16 cellular contexts compared by ENCODE assay signal in the genomic region with DNA sequence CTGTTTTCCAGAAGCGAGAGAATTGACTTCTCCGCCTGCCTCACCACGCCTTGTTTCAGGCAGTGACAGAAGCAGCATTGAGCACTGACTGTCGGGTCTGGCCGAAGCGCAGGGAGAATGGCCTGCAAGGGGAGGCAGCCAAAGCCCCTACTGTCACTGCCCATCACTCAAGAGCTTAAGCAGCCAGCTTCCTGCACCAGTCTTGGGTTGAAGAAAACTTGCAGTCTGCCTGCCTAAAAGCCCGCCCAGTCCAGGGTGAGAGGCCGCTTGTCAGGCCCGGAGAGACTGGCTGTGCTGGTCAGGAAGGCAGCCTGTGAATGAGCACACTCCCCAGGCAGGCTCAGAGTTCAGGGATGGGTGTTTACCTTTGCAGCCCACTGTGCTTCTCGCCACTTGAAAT.
DNase-seq lines count a peak whose midpoint lies in the region; ATAC-seq, FAIRE-seq and TF ChIP-seq lines count a peak whose summit lies in the region.
"Had no signal": no experiment of that assay in that cellular context is flagged by ENCODE, and none has a peak within 500 bp of the region (broad histone marks: within the 10 kb centered on the region; RNA-seq: fewer than 3 reads in every experiment).

No MANE protein-coding gene starts in this region.

- intact Hi-C loops in K562 (cut with micrococcal nuclease), result no loop called here

- H3K27ac ChIP-seq in H9 (ENCODE audit: insufficient read length, low read depth, low read length), result no peak overlapping the region
- no peak overlapping the region for H3K27ac ChIP-seq in K562 (ENCODE audit: extremely low read depth, low read depth, low read length)
- no peak overlapping the region for H3K27ac ChIP-seq in SJCRH30
- H3K27ac ChIP-seq: Peyer's patch had no signal

- BruUV-seq in K562 (replicated peaks; lab: Mats Ljungman, UMichigan), result no TSS peak

- TF ChIP-seq CTCF in H9 (conservative IDR thresholded peaks at IDR 0.05) (no peak), K562 (IDR thresholded peaks at IDR 0.05 in 2 of 3, conservative IDR thresholded peaks at IDR 0.05 in 1 of 3; ENCODE audit: insufficient read depth in 2 of 3, low read depth in 1 of 3, low read length in 3 of 3) (no peak), osteocyte (IDR thresholded peaks at IDR 0.05) (no peak)

- no peak overlapping the region for H2BK20ac ChIP-seq in H9 (ENCODE audit: low read depth, low read length, poor library complexity, severe bottlenecking)

- H4K91ac ChIP-seq in H9 (ENCODE audit: insufficient read length, low read depth, low read length), result no peak overlapping the region

- H3K27me3 ChIP-seq in H9 (ENCODE audit: insufficient read depth, low read length) (no peaks in the 10 kb centered on the region; the same call in 1 of the 2 replicates), K562 (ENCODE audit: control insufficient read depth in 2 of 2, insufficient read depth in 2 of 2, low read length in 2 of 2) (peaks cover 13 to 50% of the 10 kb centered on the region in 2 experiments), SJCRH30 (no peaks in the 10 kb centered on the region)
- H3K27me3 ChIP-seq: Peyer's patch had no signal

- H2AFZ ChIP-seq in H9 (ENCODE audit: low read length) (no peak overlapping the region), K562 (ENCODE audit: low read depth, low read length) (peak overlapping the region; percentile 20; the same call in 1 of the 2 replicates)

- no peaks in the 10 kb centered on the region for H4K20me1 ChIP-seq in H9 (ENCODE audit: control insufficient read depth, insufficient read depth, insufficient read length)
- no peaks in the 10 kb centered on the region for H4K20me1 ChIP-seq in K562 (replicated peaks; ENCODE audit: control insufficient read depth, insufficient read depth, low read length)

- H3K79me2 ChIP-seq in H9 (ENCODE audit: insufficient read depth, low read length) (no peaks in the 10 kb centered on the region), K562 (ENCODE audit: control insufficient read depth, insufficient read depth, low read length) (no peaks in the 10 kb centered on the region)

- H3K27ac Mint-ChIP-seq in H9 (0 out of 7 replicates have a peak overlapping the region, but pooled peaks of 1 of the 3 experiments have one; percentile 30), osteocyte (ENCODE audit: unreplicated experiment) (peak overlapping the region; percentile 67)

- no peak overlapping the region for H3K23ac ChIP-seq in H9 (ENCODE audit: insufficient read length, low read depth, low read length)

- H3K9me3 Mint-ChIP-seq in H9, result no peaks in the 10 kb centered on the region
- H3K9me3 Mint-ChIP-seq in osteocyte (ENCODE audit: unreplicated experiment), result no peaks in the 10 kb centered on the region

- H3K79me1 ChIP-seq in H9 (ENCODE audit: insufficient read depth, low read depth, low read length, poor library complexity, severe bottlenecking), result no peaks in the 10 kb centered on the region

- no peak for TF ChIP-seq RAD21 in K562 (CRISPR knock-in tag; conservative IDR thresholded peaks at IDR 0.05 in 1 of 2, IDR thresholded peaks at IDR 0.05 in 1 of 2)

- H2BK12ac ChIP-seq in H9 (ENCODE audit: insufficient read length, low read depth, low read length), result no peak overlapping the region

- peak; percentile 57; the same call in 1 of the 3 replicates for ATAC-seq in K562
- ATAC-seq in HG02970 (IDR thresholded peaks at IDR 0.05; ENCODE audit: low FRiP score, unreplicated experiment), result no peak

- no peaks in the 10 kb centered on the region for H3K36me3 ChIP-seq in K562 (ENCODE audit: control insufficient read depth, insufficient read depth, low read length)
- no peaks in the 10 kb centered on the region for H3K36me3 ChIP-seq in SJCRH30
- H3K36me3 ChIP-seq: Peyer's patch had no signal

- no peak for TF ChIP-seq POLR2A in K562 (conservative IDR thresholded peaks at IDR 0.05)

- no peak overlapping the region for H2BK15ac ChIP-seq in H9 (ENCODE audit: low read depth, low read length)

- H3K9ac ChIP-seq in H9 (ENCODE audit: extremely low read depth, insufficient read length, low read length) (no peak overlapping the region), K562 (ENCODE audit: insufficient read depth in 1 of 2, low read depth in 2 of 2, low read length in 2 of 2) (0 out of 4 replicates have a peak overlapping the region, but pooled peaks of 1 of the 2 experiments have one; percentile 64)

- no peak overlapping the region for H3T11ph ChIP-seq in H9 (ENCODE audit: low read length)

- H3K4me3 ChIP-seq in K562 (no peak overlapping the region), SJCRH30 (no peak overlapping the region)
- H3K4me3 ChIP-seq: Peyer's patch had no signal

- H3K4me2 ChIP-seq in H9 (ENCODE audit: insufficient read depth, insufficient read length, low read length), result no peak overlapping the region
- no peak overlapping the region for H3K4me2 ChIP-seq in K562 (ENCODE audit: insufficient read depth, low read length)

- no peak for FAIRE-seq in K562 (lab: Jason Lieb, UNC)
- FAIRE-seq: GM12891 had no signal

- H3K4me3 Mint-ChIP-seq in H9 (no peak overlapping the region), osteocyte (ENCODE audit: unreplicated experiment) (no peak overlapping the region)

- H3K23me2 ChIP-seq in H9 (ENCODE audit: insufficient read length, low read depth, low read length, poor library complexity, severe bottlenecking), result no peaks in the 10 kb centered on the region

- no peak for TF ChIP-seq EP300 in K562 (IDR thresholded peaks at IDR 0.05; ENCODE audit: low read length)

- POLR2A ChIA-PET in K562 (lab: Yijun Ruan, JAX), result interaction anchor here (0.7 kb wide), 1 partner anchor 192 kb away, joined by 3 read pairs; no protein-coding TSS in a partner anchor

- H3K4me1 Mint-ChIP-seq in H9 (peaks cover 21 to 29% of the 10 kb centered on the region in 2 experiments), osteocyte (ENCODE audit: unreplicated experiment) (peaks cover 41% of the 10 kb centered on the region)

- H3K27me3 Mint-ChIP-seq in H9 (ENCODE audit: low read depth), result peaks cover 3% of the 10 kb centered on the region
- no peaks in the 10 kb centered on the region for H3K27me3 Mint-ChIP-seq in osteocyte (ENCODE audit: unreplicated experiment)

- H4K5ac ChIP-seq in H9 (ENCODE audit: insufficient read length, low read depth, low read length), result no peak overlapping the region

- no peak overlapping the region for H2BK120ac ChIP-seq in H9 (ENCODE audit: low read depth, low read length, poor library complexity, severe bottlenecking)

- no peak overlapping the region for H3K56ac ChIP-seq in H9 (ENCODE audit: insufficient read length, low read depth, low read length)

- DNase-seq in H9 (peak; percentile 48), K562 (ENCODE audit: extremely low read depth in 1 of 4, low spot score in 3 of 4) (no peak), medulla oblongata (ENCODE audit: extremely low spot score) (peak; percentile 22), osteocyte (ENCODE audit: extremely low spot score, unreplicated experiment) (no peak), NCI-H2227 (lab: John Stamatoyannopoulos, UW; ENCODE audit: unreplicated experiment) (no peak), SJCRH30 (no peak), NCI-H226 (no peak)
- DNase-seq: DMS53, GOT3, KBM-7, NCI-H1092, NCI-H774, Peyer's patch, SHP77 treated with DMSO at 0.1 percent for 48 hours had no signal

- H3K36me3 Mint-ChIP-seq in H9 (ENCODE audit: insufficient read depth in 1 of 3, low read depth in 3 of 3), result no peaks in the 10 kb centered on the region
- peaks cover 22% of the 10 kb centered on the region for H3K36me3 Mint-ChIP-seq in osteocyte (ENCODE audit: unreplicated experiment)

- H3K18ac ChIP-seq in H9 (ENCODE audit: insufficient read length, low read depth, low read length), result no peak overlapping the region

- H3K4ac ChIP-seq in H9 (ENCODE audit: low read depth, low read length), result no peak overlapping the region

- no CpG with 5 or more reads among the region's 10 CpGs for WGBS in H9 (ENCODE audit: extremely low coverage, insufficient read length, low lambda C conversion rate)
- WGBS in K562 (ENCODE audit: insufficient coverage, low coverage, missing lambda C conversion rate), result 15% methylated on average over 10 of the region's 10 CpGs

- H3K4me1 ChIP-seq in H9 (ENCODE audit: insufficient read depth, low read length) (peaks cover 2% of the 10 kb centered on the region; the same call in 1 of the 2 replicates), K562 (replicated peaks in 1 of 2; ENCODE audit: control insufficient read depth in 2 of 2, insufficient read depth in 2 of 2, low read length in 2 of 2) (peaks cover 9 to 15% of the 10 kb centered on the region in 2 experiments; a peak in 3 of 5 replicates), SJCRH30 (peaks cover 22% of the 10 kb centered on the region)
- H3K4me1 ChIP-seq: Peyer's patch had no signal

- no peaks in the 10 kb centered on the region for H3K9me1 ChIP-seq in K562 (ENCODE audit: control insufficient read depth, insufficient read depth, low read length)

- H3K9me3 ChIP-seq in H9 (ENCODE audit: control insufficient read depth, low read depth, low read length), result no peaks in the 10 kb centered on the region
- no peaks in the 10 kb centered on the region for H3K9me3 ChIP-seq in K562 (replicated peaks; ENCODE audit: control insufficient read depth, insufficient read depth, low read depth, low read length)
- no peaks in the 10 kb centered on the region for H3K9me3 ChIP-seq in SJCRH30 (replicated peaks)
- H3K9me3 ChIP-seq: Peyer's patch had no signal

- no peak overlapping the region for H3K14ac ChIP-seq in H9 (ENCODE audit: insufficient read depth, low read length)

- no peak overlapping the region for H2AK5ac ChIP-seq in H9 (ENCODE audit: insufficient read length, low read length)

- in situ Hi-C loops in K562 (cut with MboI), result no loop called here

- CTCF ChIA-PET in K562 (lab: Yijun Ruan, JAX; ENCODE audit: low intra/inter-chr PET ratio), result no interaction called here

- no peak overlapping the region for H2BK5ac ChIP-seq in H9 (ENCODE audit: insufficient read length, low read length)

- H4K8ac ChIP-seq in H9 (replicated peaks; ENCODE audit: insufficient read length, low read depth, low read length), result no peak overlapping the region

TF ChIP-seq in K562, 482 proteins besides CTCF, POLR2A, EP300 and RAD21 (continues in another document):
- TF ChIP-seq, protein P1, sequence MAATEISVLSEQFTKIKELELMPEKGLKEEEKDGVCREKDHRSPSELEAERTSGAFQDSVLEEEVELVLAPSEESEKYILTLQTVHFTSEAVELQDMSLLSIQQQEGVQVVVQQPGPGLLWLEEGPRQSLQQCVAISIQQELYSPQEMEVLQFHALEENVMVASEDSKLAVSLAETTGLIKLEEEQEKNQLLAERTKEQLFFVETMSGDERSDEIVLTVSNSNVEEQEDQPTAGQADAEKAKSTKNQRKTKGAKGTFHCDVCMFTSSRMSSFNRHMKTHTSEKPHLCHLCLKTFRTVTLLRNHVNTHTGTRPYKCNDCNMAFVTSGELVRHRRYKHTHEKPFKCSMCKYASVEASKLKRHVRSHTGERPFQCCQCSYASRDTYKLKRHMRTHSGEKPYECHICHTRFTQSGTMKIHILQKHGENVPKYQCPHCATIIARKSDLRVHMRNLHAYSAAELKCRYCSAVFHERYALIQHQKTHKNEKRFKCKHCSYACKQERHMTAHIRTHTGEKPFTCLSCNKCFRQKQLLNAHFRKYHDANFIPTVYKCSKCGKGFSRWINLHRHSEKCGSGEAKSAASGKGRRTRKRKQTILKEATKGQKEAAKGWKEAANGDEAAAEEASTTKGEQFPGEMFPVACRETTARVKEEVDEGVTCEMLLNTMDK (IDR thresholded peaks at IDR 0.05; ENCODE audit: borderline replicate concordance, insufficient read depth, low read depth, low read length, poor library complexity, severe bottlenecking), result no peak

Comparison
In these comparisons a context has a peak if more than half of its experiments do, and no peak if none do; other contexts are left out.
1. DNase-seq: peak in H9 (single experiment) and medulla oblongata (single experiment); none in K562 (0 of 4), osteocyte (single experiment), NCI-H2227 (single experiment), SJCRH30 (0 of 2) and NCI-H226 (single experiment).